ENCODE assay signal across 1 cellular context in genomic region chr2:229900012-229900411, GRCh38.
TF ChIP-seq lines count a peak whose summit lies in the region.

No MANE protein-coding gene starts in this region.

TF ChIP-seq in GM12878, 131 proteins besides CTCF, POLR2A, EP300 and RAD21:
- TF ChIP-seq NFYA (IDR thresholded peaks at IDR 0.05; ENCODE audit: borderline replicate concordance, low read depth, low read length) (no peak), GATAD2B (conservative IDR thresholded peaks at IDR 0.05; ENCODE audit: low read depth) (no peak), ATF2 (IDR thresholded peaks at IDR 0.05; ENCODE audit: low read length) (peak; percentile 12; the same call in 1 of the 2 replicates), ZBED1 (IDR thresholded peaks at IDR 0.05; ENCODE audit: borderline replicate concordance) (no peak)
